9 cellular contexts compared by ENCODE assay signal in the genomic region with DNA sequence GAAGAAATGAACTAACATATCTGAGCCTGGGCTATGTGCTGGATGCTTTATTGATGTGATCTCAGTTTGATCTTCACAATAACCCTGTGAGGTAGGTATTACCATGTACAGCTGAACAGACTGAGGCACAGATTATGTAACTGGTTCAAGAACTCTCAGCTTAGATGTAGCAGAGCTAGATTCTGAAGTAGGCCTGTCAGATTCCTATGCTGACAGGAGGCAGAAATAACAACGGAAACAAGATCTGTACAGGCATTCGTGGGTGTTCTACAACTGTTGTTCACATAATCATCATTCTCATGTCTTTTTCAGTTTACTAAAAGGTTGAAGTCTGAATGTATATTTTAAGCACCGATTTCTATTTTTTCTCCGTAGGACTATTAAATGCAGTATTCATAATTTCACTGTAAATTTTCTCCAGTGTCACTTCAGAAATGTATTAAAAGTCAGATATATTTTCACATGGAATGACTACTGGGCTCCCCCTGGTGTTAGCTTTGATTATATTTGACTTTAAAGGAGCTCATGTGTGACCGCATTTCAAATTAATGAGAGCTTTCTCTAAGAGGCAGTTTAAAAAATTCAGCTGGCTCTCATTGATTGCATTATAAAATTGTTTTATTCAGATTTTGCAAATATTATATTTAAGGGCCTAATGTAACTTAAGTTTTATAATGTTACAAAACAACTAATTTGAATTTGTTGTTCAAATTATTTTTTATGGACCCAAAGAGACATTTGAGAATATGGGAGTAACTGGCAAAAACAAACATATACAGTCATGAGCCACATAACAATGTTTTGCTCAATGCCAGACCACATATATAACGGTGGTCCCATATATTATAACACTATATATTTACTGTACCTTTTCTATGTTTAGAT. TPM values are rescaled to one million over a fixed set of nuclear protein-coding genes. Genes with fewer than 3 reads are reported as not detected.
DNase-seq lines count a peak whose midpoint lies in the region; ATAC-seq and TF ChIP-seq lines count a peak whose summit lies in the region.
"Had no signal": no experiment of that assay in that cellular context is flagged by ENCODE, and none has a peak within 500 bp of the region (broad histone marks: within the 10 kb centered on the region; RNA-seq: fewer than 3 reads in every experiment).

No MANE protein-coding gene starts in this region.

- no peak overlapping the region for H3K4me3 ChIP-seq in Jurkat, Clone E6-1 (ENCODE audit: low read length)
- no peak overlapping the region for H3K4me3 ChIP-seq in RWPE2 (ENCODE audit: severe bottlenecking)
- no peak overlapping the region for H3K4me3 ChIP-seq in fibroblast of villous mesenchyme (ENCODE audit: low read depth, low read length)
- H3K4me3 ChIP-seq in testis, result no peak overlapping the region
- H3K4me3 ChIP-seq: lung had no signal

- intact Hi-C loops in testis (cut with DNase I; ENCODE audit: low total_unique reads), result no loop called here

- DNase-seq in Caki2 (ENCODE audit: low read depth) (peak; percentile 21), RWPE2 (ENCODE audit: low spot score) (no peak), fibroblast of villous mesenchyme (ENCODE audit: low read depth) (peak; percentile 35), testis (peak; percentile 21), NCI-H1048 (lab: John Stamatoyannopoulos, UW) (no peak), 8988T (no peak)
- peak; percentile 17 for DNase-seq in Jurkat, Clone E6-1 (ENCODE audit: low read depth, low spot score)

- H3K27me3 ChIP-seq in RWPE2 (ENCODE audit: insufficient read depth, poor library complexity, severe bottlenecking) (no peaks in the 10 kb centered on the region), testis (no peaks in the 10 kb centered on the region)

- in situ Hi-C loops in Caki2 (cut with HindIII; ENCODE audit: low pct_unique_long_range_greater_than_20kb, low sequenced_read_pairs), result no loop called here

- H3K4me1 ChIP-seq in RWPE2 (ENCODE audit: insufficient read depth, poor library complexity, severe bottlenecking), result no peaks in the 10 kb centered on the region
- no peaks in the 10 kb centered on the region for H3K4me1 ChIP-seq in testis

- TF ChIP-seq CTCF in RWPE2 (IDR thresholded peaks at IDR 0.05; ENCODE audit: poor library complexity, severe bottlenecking) (peak; percentile 80), fibroblast of villous mesenchyme (IDR thresholded peaks at IDR 0.05; ENCODE audit: insufficient read depth, low read depth, low read length) (peak; percentile 57), testis (IDR thresholded peaks at IDR 0.05) (peak; percentile 55 to 62 (median 58))

- H3K9me3 ChIP-seq in RWPE2 (ENCODE audit: severe bottlenecking) (no peaks in the 10 kb centered on the region), testis (no peaks in the 10 kb centered on the region)

- WGBS in testis, 2 donors, result 53 to 65% methylated on average over 6 of the region's 6 CpGs

- H3K27ac ChIP-seq in RWPE2 (ENCODE audit: poor library complexity, severe bottlenecking) (no peak overlapping the region), testis (no peak overlapping the region)

- H3K36me3 ChIP-seq in RWPE2 (ENCODE audit: low read depth) (no peaks in the 10 kb centered on the region), testis (ENCODE audit: low read depth, missing control alignments) (no peaks in the 10 kb centered on the region)

- ATAC-seq in RWPE2 (ENCODE audit: low read depth) (no peak), GM18511 (IDR thresholded peaks at IDR 0.05; ENCODE audit: unreplicated experiment) (no peak)

- TF ChIP-seq POLR2A in testis (IDR thresholded peaks at IDR 0.05), result no peak

RNA-seq across cellular contexts. Expression of gene SLC17A4, which starts 36.4 kb away (rescaled TPM):
- total RNA-seq in Caki2 (2014; rRNA removed; shearing (Covaris generic); ENCODE audit: low replicate concordance), result not detected in 2 replicates
- polyA plus RNA-seq in Jurkat, Clone E6-1 (2012; ENCODE audit: insufficient read depth, insufficient read length), result not detected
- not detected in 2 replicates for total RNA-seq in fibroblast of villous mesenchyme
- total RNA-seq in testis, result under 1 TPM; 0.24 to 0.37 TPM
- 0.45 TPM for polyA plus RNA-seq in testis (ENCODE audit: insufficient read depth, low read depth, low replicate concordance)
- total RNA-seq: lung had no signal
- polyA plus RNA-seq: lung had no signal

Comparison
In these comparisons a context has a peak if more than half of its experiments do, and no peak if none do; other contexts are left out.
1. DNase-seq: peak in Caki2 (single experiment), Jurkat, Clone E6-1 (single experiment), fibroblast of villous mesenchyme (single experiment) and testis (single experiment); none in RWPE2 (single experiment), NCI-H1048 (single experiment) and 8988T (single experiment).
2. Peak in every context shown above with its lines, with median percentiles within 50 percentile points of each other: CTCF ChIP-seq.